8 cellular contexts compared by ENCODE assay signal in genomic region chr2:121974919-121975654, GRCh38.
DNase-seq lines count a peak whose midpoint lies in the region; TF ChIP-seq lines count a peak whose summit lies in the region.

No MANE protein-coding gene starts in this region.

- H3K9me3 ChIP-seq in parathyroid adenoma (ENCODE audit: control insufficient read depth, low read length) = no peaks in the 10 kb centered on the region

- H3K4me1 Mint-ChIP-seq in activated naive CD4-positive, alpha-beta T cell treated with anti-CD3 and anti-CD28 coated beads, Interleukin-2, amount 50 U/mL, for 24 hours = peaks cover 11% of the 10 kb centered on the region

- H3K4me3 Mint-ChIP-seq in activated naive CD4-positive, alpha-beta T cell treated with anti-CD3 and anti-CD28 coated beads, Interleukin-2, amount 50 U/mL, for 24 hours = peak overlapping the region; percentile 70

- H2AFZ ChIP-seq in parathyroid adenoma = peak overlapping the region; percentile 78

- H3K27me3 Mint-ChIP-seq in activated naive CD4-positive, alpha-beta T cell treated with anti-CD3 and anti-CD28 coated beads, Interleukin-2, amount 50 U/mL, for 24 hours = peaks cover 1% of the 10 kb centered on the region

- H3K4me2 ChIP-seq in parathyroid adenoma (ENCODE audit: low read length) = peak overlapping the region; percentile 66

- DNase-seq in GM12865 (ENCODE audit: low read depth) = peak; percentile 87
- peak; percentile 62 for DNase-seq in HCEC 1CT
- DNase-seq in LNCaP clone FGC (ENCODE audit: low read depth) = peak; percentile 37
- peak; percentile 88 for DNase-seq in RPMI8226
- DNase-seq in glomerular visceral epithelial cell (ENCODE audit: extremely low spot score) = peak; percentile 73
- DNase-seq in GOT3 (lab: John Stamatoyannopoulos, UW) = no peak

- no peaks in the 10 kb centered on the region for H3K27me3 ChIP-seq in parathyroid adenoma (ENCODE audit: control insufficient read depth, insufficient read depth, low read length)

- H3K4me1 ChIP-seq in parathyroid adenoma = no peaks in the 10 kb centered on the region

- H3K36me3 Mint-ChIP-seq in activated naive CD4-positive, alpha-beta T cell treated with anti-CD3 and anti-CD28 coated beads, Interleukin-2, amount 50 U/mL, for 24 hours = no peaks in the 10 kb centered on the region

- H3K4me3 ChIP-seq in GM12865 (ENCODE audit: low read depth, low read length) (peak overlapping the region; percentile 36), LNCaP clone FGC (ENCODE audit: low read depth, low read length) (peak overlapping the region; percentile 33; the same call in 1 of the 2 replicates), parathyroid adenoma (ENCODE audit: low read depth, low read length) (peak overlapping the region; percentile 39)

- no peaks in the 10 kb centered on the region for H3K36me3 ChIP-seq in parathyroid adenoma (ENCODE audit: control insufficient read depth, insufficient read depth, low read length)

- no peaks in the 10 kb centered on the region for H3K79me2 ChIP-seq in parathyroid adenoma

- H3K9ac ChIP-seq in parathyroid adenoma = no peak overlapping the region

- no peak overlapping the region for H3K27ac ChIP-seq in parathyroid adenoma

- no peak overlapping the region for H3K27ac Mint-ChIP-seq in activated naive CD4-positive, alpha-beta T cell treated with anti-CD3 and anti-CD28 coated beads, Interleukin-2, amount 50 U/mL, for 24 hours

- TF ChIP-seq CTCF in GM12865 (IDR thresholded peaks at IDR 0.05; ENCODE audit: insufficient read depth, low read depth, low read length, missing control alignments) (peak; percentile 53), LNCaP clone FGC (IDR thresholded peaks at IDR 0.05; ENCODE audit: control insufficient read depth, extremely low read depth, insufficient read depth) (peak; percentile 66), parathyroid adenoma (IDR thresholded peaks at IDR 0.05) (peak; percentile 62)

- no peaks in the 10 kb centered on the region for H3K9me3 Mint-ChIP-seq in activated naive CD4-positive, alpha-beta T cell treated with anti-CD3 and anti-CD28 coated beads, Interleukin-2, amount 50 U/mL, for 24 hours
